Comparison of ENCODE assay signal across 1 cellular context in the genomic region with DNA sequence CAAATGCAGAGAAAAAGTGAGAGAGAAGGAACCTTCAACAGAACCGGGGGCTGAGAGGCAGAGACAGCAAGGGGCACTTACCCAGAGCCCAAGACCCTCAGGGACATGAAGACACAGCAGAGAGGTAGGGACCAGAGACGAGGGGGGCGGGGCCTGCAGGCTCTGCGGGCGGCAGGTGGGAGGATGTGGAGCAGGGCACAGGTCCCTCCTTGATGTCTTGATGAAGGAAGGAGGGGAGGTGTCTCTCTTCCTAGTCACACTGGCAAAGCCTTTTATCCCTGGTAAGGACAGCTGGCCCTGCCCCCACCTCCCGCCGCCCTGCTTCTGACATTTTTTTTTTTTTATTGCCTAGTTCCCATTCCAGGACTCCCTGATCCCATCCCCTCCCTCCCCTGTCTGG.
TF ChIP-seq lines count a peak whose summit lies in the region.

A gene with protein sequence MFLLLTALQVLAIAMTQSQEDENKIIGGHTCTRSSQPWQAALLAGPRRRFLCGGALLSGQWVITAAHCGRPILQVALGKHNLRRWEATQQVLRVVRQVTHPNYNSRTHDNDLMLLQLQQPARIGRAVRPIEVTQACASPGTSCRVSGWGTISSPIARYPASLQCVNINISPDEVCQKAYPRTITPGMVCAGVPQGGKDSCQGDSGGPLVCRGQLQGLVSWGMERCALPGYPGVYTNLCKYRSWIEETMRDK (minus strand): TSS at position 247 of the 400 bp plus-strand sequence. CDS start 273 bp downstream, outside the sequence.

TF ChIP-seq in GM23338, 12 proteins besides CTCF, POLR2A, EP300 and RAD21 (continued from another document):
- TF ChIP-seq ZNF331 (CRISPR knock-in tag; IDR thresholded peaks at IDR 0.05; ENCODE audit: low read depth), result no peak
- no peak for TF ChIP-seq ZNF114 (CRISPR knock-in tag; IDR thresholded peaks at IDR 0.05)
- TF ChIP-seq EZH2 (IDR thresholded peaks at IDR 0.05; ENCODE audit: low read depth, unreplicated experiment), result no peak
- no peak for TF ChIP-seq EZH2phosphoT487 (IDR thresholded peaks at IDR 0.05; ENCODE audit: unreplicated experiment)
TF ChIP-seq in GM23338: peak in this region for 0.
